In the genomic region with DNA sequence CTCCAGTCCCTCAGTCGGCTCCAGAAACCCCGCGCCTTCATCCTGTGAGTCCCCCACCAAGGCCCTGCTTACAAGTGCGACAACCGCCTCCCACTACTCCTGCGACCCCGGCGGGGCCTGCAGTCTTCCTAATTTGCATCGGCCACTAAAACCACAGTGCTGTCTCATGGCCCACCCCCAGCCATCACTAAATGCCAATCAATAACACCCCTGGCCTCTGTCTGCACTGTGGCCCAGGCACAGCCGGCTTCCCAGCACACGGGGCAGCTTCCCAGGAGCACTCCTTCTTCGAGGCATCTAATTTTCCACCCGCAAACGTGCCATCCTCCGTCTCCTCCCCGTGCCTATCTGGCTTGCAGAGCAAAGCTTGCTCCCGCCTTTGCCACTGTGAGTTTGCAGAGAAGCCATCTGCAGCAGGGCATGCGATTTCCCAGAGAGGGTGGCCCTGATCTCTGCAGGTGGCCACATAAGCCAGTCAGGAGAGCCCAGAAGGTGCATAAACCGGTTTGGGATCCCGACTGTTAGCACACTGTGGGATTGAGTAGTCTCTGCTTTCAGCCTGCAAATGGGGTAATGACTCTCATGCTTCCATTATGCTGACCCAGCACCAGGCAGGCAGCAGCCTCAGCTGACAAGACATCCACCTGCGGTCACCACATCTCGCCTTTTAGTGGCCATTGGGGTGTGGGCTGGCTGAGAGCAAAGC, we compare ENCODE assay signal across 1 cellular context.
TF ChIP-seq lines count a peak whose summit lies in the region.

No MANE protein-coding gene starts in this region.

TF ChIP-seq in SK-N-SH treated with all-trans-retinoic acid at 6 μM for 48 hours, 23 proteins besides CTCF, POLR2A, EP300 and RAD21 (continued from another document):
- TF ChIP-seq, protein P1, sequence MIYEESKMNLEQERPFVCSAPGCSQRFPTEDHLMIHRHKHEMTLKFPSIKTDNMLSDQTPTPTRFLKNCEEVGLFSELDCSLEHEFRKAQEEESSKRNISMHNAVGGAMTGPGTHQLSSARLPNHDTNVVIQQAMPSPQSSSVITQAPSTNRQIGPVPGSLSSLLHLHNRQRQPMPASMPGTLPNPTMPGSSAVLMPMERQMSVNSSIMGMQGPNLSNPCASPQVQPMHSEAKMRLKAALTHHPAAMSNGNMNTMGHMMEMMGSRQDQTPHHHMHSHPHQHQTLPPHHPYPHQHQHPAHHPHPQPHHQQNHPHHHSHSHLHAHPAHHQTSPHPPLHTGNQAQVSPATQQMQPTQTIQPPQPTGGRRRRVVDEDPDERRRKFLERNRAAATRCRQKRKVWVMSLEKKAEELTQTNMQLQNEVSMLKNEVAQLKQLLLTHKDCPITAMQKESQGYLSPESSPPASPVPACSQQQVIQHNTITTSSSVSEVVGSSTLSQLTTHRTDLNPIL (CRISPR knock-in tag; IDR thresholded peaks at IDR 0.05; ENCODE audit: low read depth) = no peak
- TF ChIP-seq BACH2 (CRISPR knock-in tag; IDR thresholded peaks at IDR 0.05; ENCODE audit: borderline replicate concordance) (no peak), ZNF565 (CRISPR knock-in tag; conservative IDR thresholded peaks at IDR 0.05; ENCODE audit: low read depth) (no peak), ZC3H10 (CRISPR knock-in tag; IDR thresholded peaks at IDR 0.05) (no peak), SNAI2 (CRISPR knock-in tag; IDR thresholded peaks at IDR 0.05) (no peak), ARNTL (CRISPR knock-in tag; IDR thresholded peaks at IDR 0.05; ENCODE audit: borderline replicate concordance, low read depth) (no peak), CSDC2 (CRISPR knock-in tag; IDR thresholded peaks at IDR 0.05) (no peak)
- TF ChIP-seq, protein P2, sequence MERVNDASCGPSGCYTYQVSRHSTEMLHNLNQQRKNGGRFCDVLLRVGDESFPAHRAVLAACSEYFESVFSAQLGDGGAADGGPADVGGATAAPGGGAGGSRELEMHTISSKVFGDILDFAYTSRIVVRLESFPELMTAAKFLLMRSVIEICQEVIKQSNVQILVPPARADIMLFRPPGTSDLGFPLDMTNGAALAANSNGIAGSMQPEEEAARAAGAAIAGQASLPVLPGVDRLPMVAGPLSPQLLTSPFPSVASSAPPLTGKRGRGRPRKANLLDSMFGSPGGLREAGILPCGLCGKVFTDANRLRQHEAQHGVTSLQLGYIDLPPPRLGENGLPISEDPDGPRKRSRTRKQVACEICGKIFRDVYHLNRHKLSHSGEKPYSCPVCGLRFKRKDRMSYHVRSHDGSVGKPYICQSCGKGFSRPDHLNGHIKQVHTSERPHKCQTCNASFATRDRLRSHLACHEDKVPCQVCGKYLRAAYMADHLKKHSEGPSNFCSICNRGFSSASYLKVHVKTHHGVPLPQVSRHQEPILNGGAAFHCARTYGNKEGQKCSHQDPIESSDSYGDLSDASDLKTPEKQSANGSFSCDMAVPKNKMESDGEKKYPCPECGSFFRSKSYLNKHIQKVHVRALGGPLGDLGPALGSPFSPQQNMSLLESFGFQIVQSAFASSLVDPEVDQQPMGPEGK (CRISPR knock-in tag; IDR thresholded peaks at IDR 0.05; ENCODE audit: borderline replicate concordance) = no peak
TF ChIP-seq in SK-N-SH treated with all-trans-retinoic acid at 6 μM for 48 hours: peak in this region for 0.
